9 cellular contexts compared by ENCODE assay signal in genomic region chr6:149728499-149729234, GRCh38. TPM values are rescaled to one million over a fixed set of nuclear protein-coding genes. Genes with fewer than 3 reads are reported as not detected.
DNase-seq lines count a peak whose midpoint lies in the region; ATAC-seq and TF ChIP-seq lines count a peak whose summit lies in the region.
"Had no signal": no experiment of that assay in that cellular context is flagged by ENCODE, and none has a peak within 500 bp of the region (broad histone marks: within the 10 kb centered on the region; RNA-seq: fewer than 3 reads in every experiment).

No MANE protein-coding gene starts in this region.

- intact Hi-C loops in mammary epithelial cell (cut with micrococcal nuclease) = loop anchor here (10.0 kb wide), 1 partner anchor 106 kb away; no protein-coding TSS in a partner anchor

- H3K36me3 ChIP-seq in mammary epithelial cell (ENCODE audit: insufficient read depth, low read length) = peaks cover 35% of the 10 kb centered on the region

- peak overlapping the region; percentile 45 for H3K4me3 Mint-ChIP-seq in T-helper 1 cell treated with Interleukin-12 subunit alpha and Interleukin-12 subunit beta and Interleukin-4 antibody, amounts not matched to agents 30 μg/mL and 1 μg/mL, for 36 hours
- no peak overlapping the region for H3K4me3 Mint-ChIP-seq in nephron progenitor cell

- H3K27ac Mint-ChIP-seq in T-helper 1 cell treated with Interleukin-12 subunit alpha and Interleukin-12 subunit beta and Interleukin-4 antibody, amounts not matched to agents 30 μg/mL and 1 μg/mL, for 36 hours = peak overlapping the region; percentile 69
- H3K27ac Mint-ChIP-seq in activated naive CD4-positive, alpha-beta T cell treated with anti-CD3 and anti-CD28 coated beads, Interleukin-2, amount 50 U/mL, for 72 hours = peak overlapping the region; percentile 16 to 40
- H3K27ac Mint-ChIP-seq in nephron progenitor cell = peak overlapping the region; percentile 28

- no peaks in the 10 kb centered on the region for H3K27me3 ChIP-seq in mammary epithelial cell (ENCODE audit: insufficient read depth, low read length)

- no peak overlapping the region for H3K9ac ChIP-seq in mammary epithelial cell (ENCODE audit: insufficient read depth, low read length)

- peaks cover 20% of the 10 kb centered on the region for H3K4me1 Mint-ChIP-seq in T-helper 1 cell treated with Interleukin-12 subunit alpha and Interleukin-12 subunit beta and Interleukin-4 antibody, amounts not matched to agents 30 μg/mL and 1 μg/mL, for 36 hours (ENCODE audit: low read depth)
- no peaks in the 10 kb centered on the region for H3K4me1 Mint-ChIP-seq in nephron progenitor cell

- dilution Hi-C loops in mammary epithelial cell (cut with HindIII; ENCODE audit: low sequenced_read_pairs) = loop anchor here (10.0 kb wide), 1 partner anchor 176 kb away; no protein-coding TSS in a partner anchor

- in situ Hi-C loops in mammary epithelial cell (cut with MboI; ENCODE audit: low sequenced_read_pairs in 2 of 2) = no loop called here

- no peaks in the 10 kb centered on the region for H3K9me3 Mint-ChIP-seq in T-helper 1 cell treated with Interleukin-12 subunit alpha and Interleukin-12 subunit beta and Interleukin-4 antibody, amounts not matched to agents 30 μg/mL and 1 μg/mL, for 36 hours
- H3K9me3 Mint-ChIP-seq in activated naive CD4-positive, alpha-beta T cell treated with anti-CD3 and anti-CD28 coated beads, Interleukin-2, amount 50 U/mL, for 72 hours = no peaks in the 10 kb centered on the region
- H3K9me3 Mint-ChIP-seq in nephron progenitor cell = no peaks in the 10 kb centered on the region

- 98% methylated on average over 5 of the region's 5 CpGs for WGBS in mammary epithelial cell (ENCODE audit: low coverage, missing lambda C conversion rate)

- H4K20me1 ChIP-seq in mammary epithelial cell (ENCODE audit: insufficient read depth, low read length) = no peaks in the 10 kb centered on the region

- no peaks in the 10 kb centered on the region for H3K9me3 ChIP-seq in mammary epithelial cell (replicated peaks; ENCODE audit: insufficient read depth, low read length)

- H3K4me2 ChIP-seq in mammary epithelial cell (ENCODE audit: insufficient read depth, low read depth, low read length) = no peak overlapping the region

- no peak overlapping the region for H3K4me3 ChIP-seq in mammary epithelial cell (replicated peaks in 1 of 3; ENCODE audit: insufficient read depth in 1 of 3, low read depth in 2 of 3, low read length in 3 of 3)

- H3K27me3 Mint-ChIP-seq in T-helper 1 cell treated with Interleukin-12 subunit alpha and Interleukin-12 subunit beta and Interleukin-4 antibody, amounts not matched to agents 30 μg/mL and 1 μg/mL, for 36 hours (ENCODE audit: low read depth) = no peaks in the 10 kb centered on the region
- no peaks in the 10 kb centered on the region for H3K27me3 Mint-ChIP-seq in nephron progenitor cell (ENCODE audit: low read depth, poor library complexity)

- H3K4me1 ChIP-seq in mammary epithelial cell (ENCODE audit: insufficient read depth, low read length) = no peaks in the 10 kb centered on the region

- H3K27ac ChIP-seq in mammary epithelial cell (ENCODE audit: insufficient read depth, low read depth, low read length) = no peak overlapping the region

- ATAC-seq in activated naive CD4-positive, alpha-beta T cell treated with anti-CD3 and anti-CD28 coated beads, Interleukin-2, amount 50 U/mL, for 72 hours = no peak
- ATAC-seq: left lobe of liver had no signal

- H2AFZ ChIP-seq in mammary epithelial cell (ENCODE audit: low read depth, low read length) = no peak overlapping the region

- H3K36me3 Mint-ChIP-seq in T-helper 1 cell treated with Interleukin-12 subunit alpha and Interleukin-12 subunit beta and Interleukin-4 antibody, amounts not matched to agents 30 μg/mL and 1 μg/mL, for 36 hours (ENCODE audit: low read depth) = peaks cover 26% of the 10 kb centered on the region
- H3K36me3 Mint-ChIP-seq in activated naive CD4-positive, alpha-beta T cell treated with anti-CD3 and anti-CD28 coated beads, Interleukin-2, amount 50 U/mL, for 72 hours = no peaks in the 10 kb centered on the region
- peaks cover 70% of the 10 kb centered on the region for H3K36me3 Mint-ChIP-seq in nephron progenitor cell (ENCODE audit: low read depth)

- no TSS peak for BruUV-seq in mammary epithelial cell (replicated peaks; lab: Mats Ljungman, UMichigan)

- CTCF ChIA-PET in mammary epithelial cell (lab: Charles Lee; ENCODE audit: low non-redundant PET) = interaction anchor here (0.5 kb wide), 1 partner anchor 96 kb away, joined by 3 read pairs; no protein-coding TSS in a partner anchor

- no peaks in the 10 kb centered on the region for H3K79me2 ChIP-seq in mammary epithelial cell (ENCODE audit: insufficient read depth, low read length)

- DNase-seq in T-helper 1 cell = no peak
- DNase-seq in Kasumi-1 (lab: John Stamatoyannopoulos, UW) = peak; percentile 45 to 75
- no peak for DNase-seq in activated naive CD4-positive, alpha-beta T cell treated with anti-CD3 and anti-CD28 coated beads, Interleukin-2, amount 50 U/mL, for 72 hours (ENCODE audit: low spot score in 2 of 2)
- no peak for DNase-seq in nephron progenitor cell
- DNase-seq in NCI-H1092 (lab: John Stamatoyannopoulos, UW) = no peak
- DNase-seq in mammary epithelial cell = no peak
- DNase-seq in NCI-H1694 (lab: John Stamatoyannopoulos, UW) = no peak

- TF ChIP-seq CTCF in nephron progenitor cell (IDR thresholded peaks at IDR 0.05) = no peak
- TF ChIP-seq CTCF in mammary epithelial cell (conservative IDR thresholded peaks at IDR 0.05 in 1 of 2, IDR thresholded peaks at IDR 0.05 in 1 of 2; ENCODE audit: extremely low read depth in 1 of 2, insufficient read depth in 1 of 2, low read depth in 1 of 2, low read length in 2 of 2) = no peak

RNA-seq across cellular contexts. Expression of gene LATS1, which starts 10.8 kb away (rescaled TPM):
- 10 to 100 TPM; 21.9 to 29.4 TPM for total RNA-seq in activated naive CD4-positive, alpha-beta T cell treated with anti-CD3 and anti-CD28 coated beads, Interleukin-2, amount 50 U/mL, for 72 hours
- 10 to 100 TPM; 19.8 to 26.6 TPM for total RNA-seq in mammary epithelial cell
- 12.6 TPM for polyA plus RNA-seq in mammary epithelial cell
- 24.8 TPM for polyA minus RNA-seq in mammary epithelial cell

RNA-seq across cellular contexts. Expression of gene NUP43, which starts 17.7 kb away (rescaled TPM):
- total RNA-seq in activated naive CD4-positive, alpha-beta T cell treated with anti-CD3 and anti-CD28 coated beads, Interleukin-2, amount 50 U/mL, for 72 hours = 10 to 100 TPM; 77.1 to 98.5 TPM
- 10 to 100 TPM; 29.8 to 51.4 TPM for total RNA-seq in mammary epithelial cell
- polyA plus RNA-seq in mammary epithelial cell = 16.7 TPM
- 69.3 TPM for polyA minus RNA-seq in mammary epithelial cell

RNA-seq across cellular contexts. Expression of gene PCMT1, which starts 20.9 kb away (rescaled TPM):
- 10 to 100 TPM; 70.7 to 86.9 TPM for total RNA-seq in activated naive CD4-positive, alpha-beta T cell treated with anti-CD3 and anti-CD28 coated beads, Interleukin-2, amount 50 U/mL, for 72 hours
- 100 to 1,000 TPM; 122 to 124 TPM for total RNA-seq in mammary epithelial cell
- polyA plus RNA-seq in mammary epithelial cell = 176 TPM
- 104 TPM for polyA minus RNA-seq in mammary epithelial cell

Comparison
In these comparisons a context has a peak if more than half of its experiments do, and no peak if none do; other contexts are left out.
1. DNase-seq: peak in Kasumi-1 (2 of 2); none in T-helper 1 cell (0 of 5), activated naive CD4-positive, alpha-beta T cell treated with anti-CD3 and anti-CD28 coated beads, Interleukin-2, amount 50 U/mL, for 72 hours (0 of 2), nephron progenitor cell (single experiment), NCI-H1092 (single experiment), mammary epithelial cell (single experiment) and NCI-H1694 (single experiment).
2. Peak in every context shown above with its lines, with median percentiles within 50 percentile points of each other: H3K27ac Mint-ChIP-seq.